In genomic region chr20:3222635-3223600, GRCh38 we compare ENCODE assay signal across 8 cellular contexts. TPM values are rescaled to one million over a fixed set of nuclear protein-coding genes. Genes with fewer than 3 reads are reported as not detected.
DNase-seq lines count a peak whose midpoint lies in the region; ATAC-seq and TF ChIP-seq lines count a peak whose summit lies in the region.

No MANE protein-coding gene starts in this region.

- DNase-seq in DMS153 treated with DMSO at 0.1 percent for 48 hours (lab: John Stamatoyannopoulos, UW; ENCODE audit: unreplicated experiment): peak; percentile 92
- peak; percentile 88 for DNase-seq in NCI-H82 (lab: John Stamatoyannopoulos, UW)
- peak; percentile 35 for DNase-seq in glutamatergic neuron
- no peak for DNase-seq in activated T-helper 2 cell treated with anti-CD3 and anti-CD28 coated beads, Interferon-gamma antibody, Interleukin-2, Interleukin-4, amounts not matched to agents 10 μg/mL and 5 μg/mL and 100 μg/mL, durations not matched to agents 14 hours and 24 hours and 36 hours (ENCODE audit: low spot score)
- DNase-seq in foreskin melanocyte: no peak
- no peak for DNase-seq in posterior vena cava (ENCODE audit: low spot score)

- intact Hi-C loops in activated T-helper 2 cell treated with anti-CD3 and anti-CD28 coated beads, Interferon-gamma antibody, Interleukin-2, Interleukin-4, amounts not matched to agents 10 μg/mL and 5 μg/mL and 100 μg/mL, durations not matched to agents 14 hours and 24 hours and 36 hours (cut with micrococcal nuclease): no loop called here
- intact Hi-C loops in posterior vena cava (cut with DNase I): no loop called here

- H3K4me1 ChIP-seq in HEK293 (ENCODE audit: control insufficient read depth, insufficient read depth, low read length): no peaks in the 10 kb centered on the region; the same call in 1 of the 2 replicates

- H3K9me3 ChIP-seq in HEK293 (ENCODE audit: control insufficient read depth, insufficient read depth, low read depth, low read length): no peaks in the 10 kb centered on the region

- no peak for ATAC-seq in GM18867 (IDR thresholded peaks at IDR 0.05; ENCODE audit: unreplicated experiment)

- POLR2A ChIA-PET in HEK293 (lab: Yijun Ruan, JAX): interaction anchor here (0.6 to 1.1 kb wide), 3 partner anchors 17 to 94 kb away, joined by 3 to 5 read pairs (median 4); no protein-coding TSS in a partner anchor

- H3K27me3 Mint-ChIP-seq in glutamatergic neuron (ENCODE audit: unreplicated experiment): peaks cover 2% of the 10 kb centered on the region
- H3K27me3 Mint-ChIP-seq in activated T-helper 2 cell treated with anti-CD3 and anti-CD28 coated beads, Interferon-gamma antibody, Interleukin-2, Interleukin-4, amounts not matched to agents 10 μg/mL and 5 μg/mL and 100 μg/mL, durations not matched to agents 14 hours and 24 hours and 36 hours (ENCODE audit: low read depth): no peaks in the 10 kb centered on the region

- peak overlapping the region; percentile 48 for H3K27ac Mint-ChIP-seq in glutamatergic neuron (ENCODE audit: unreplicated experiment)
- H3K27ac Mint-ChIP-seq in activated T-helper 2 cell treated with anti-CD3 and anti-CD28 coated beads, Interferon-gamma antibody, Interleukin-2, Interleukin-4, amounts not matched to agents 10 μg/mL and 5 μg/mL and 100 μg/mL, durations not matched to agents 14 hours and 24 hours and 36 hours: no peak overlapping the region

- CTCF ChIA-PET in HEK293 (lab: Yijun Ruan, JAX): interaction anchor here (0.8 to 3.9 kb wide), 4 partner anchors 9 to 55 kb away, joined by 3 to 20 read pairs (median 4); no protein-coding TSS in a partner anchor

- peaks cover 8% of the 10 kb centered on the region for H3K9me3 Mint-ChIP-seq in glutamatergic neuron (ENCODE audit: unreplicated experiment)
- no peaks in the 10 kb centered on the region for H3K9me3 Mint-ChIP-seq in activated T-helper 2 cell treated with anti-CD3 and anti-CD28 coated beads, Interferon-gamma antibody, Interleukin-2, Interleukin-4, amounts not matched to agents 10 μg/mL and 5 μg/mL and 100 μg/mL, durations not matched to agents 14 hours and 24 hours and 36 hours

- H3K36me3 ChIP-seq in HEK293 (ENCODE audit: control insufficient read depth in 2 of 2, insufficient read depth in 1 of 2, low read length in 2 of 2): peaks cover 26 to 55% of the 10 kb centered on the region in 2 experiments

- no peak overlapping the region for H3K4me3 Mint-ChIP-seq in glutamatergic neuron (ENCODE audit: unreplicated experiment)
- H3K4me3 Mint-ChIP-seq in activated T-helper 2 cell treated with anti-CD3 and anti-CD28 coated beads, Interferon-gamma antibody, Interleukin-2, Interleukin-4, amounts not matched to agents 10 μg/mL and 5 μg/mL and 100 μg/mL, durations not matched to agents 14 hours and 24 hours and 36 hours (ENCODE audit: low read depth): no peak overlapping the region

- no peaks in the 10 kb centered on the region for H3K36me3 Mint-ChIP-seq in glutamatergic neuron (ENCODE audit: unreplicated experiment)
- H3K36me3 Mint-ChIP-seq in activated T-helper 2 cell treated with anti-CD3 and anti-CD28 coated beads, Interferon-gamma antibody, Interleukin-2, Interleukin-4, amounts not matched to agents 10 μg/mL and 5 μg/mL and 100 μg/mL, durations not matched to agents 14 hours and 24 hours and 36 hours (ENCODE audit: low read depth): peaks cover 28% of the 10 kb centered on the region

- no peak overlapping the region for H3K4me3 ChIP-seq in HEK293 (ENCODE audit: low read depth, low read length)

- H3K27ac ChIP-seq in HEK293 (ENCODE audit: extremely low read depth, low read depth, low read length): no peak overlapping the region

- TF ChIP-seq CTCF in HEK293 (tag by site-specific recombination; IDR thresholded peaks at IDR 0.05) (no peak), glutamatergic neuron (IDR thresholded peaks at IDR 0.05; ENCODE audit: partially characterized antibody, unreplicated experiment) (no peak)

- H3K4me1 Mint-ChIP-seq in glutamatergic neuron (ENCODE audit: low read depth, unreplicated experiment): peaks cover 3% of the 10 kb centered on the region
- H3K4me1 Mint-ChIP-seq in activated T-helper 2 cell treated with anti-CD3 and anti-CD28 coated beads, Interferon-gamma antibody, Interleukin-2, Interleukin-4, amounts not matched to agents 10 μg/mL and 5 μg/mL and 100 μg/mL, durations not matched to agents 14 hours and 24 hours and 36 hours (ENCODE audit: low read depth): peaks cover 4% of the 10 kb centered on the region

TF ChIP-seq in HEK293, 187 proteins besides CTCF, POLR2A, EP300 and RAD21:
- TF ChIP-seq ZFP37 (tag by site-specific recombination; IDR thresholded peaks at IDR 0.05) (no peak), ZNF350 (tag by site-specific recombination; IDR thresholded peaks at IDR 0.05) (no peak), ZNF692 (tag by site-specific recombination; IDR thresholded peaks at IDR 0.05) (no peak), ZNF341 (tag by site-specific recombination; IDR thresholded peaks at IDR 0.05; ENCODE audit: low read depth) (0 out of 2 replicates have a peak, but pooled peaks have one; percentile 11)
TF ChIP-seq in HEK293: peak in this region for 1.

RNA-seq across cellular contexts. Expression of gene ITPA, which starts 13.6 kb away (rescaled TPM):
- 72.1 TPM for total RNA-seq in glutamatergic neuron (ENCODE audit: unreplicated experiment)
- 84.5 and 87.8 TPM in 2 replicates for total RNA-seq in activated T-helper 2 cell treated with anti-CD3 and anti-CD28 coated beads, Interferon-gamma antibody, Interleukin-2, Interleukin-4, amounts not matched to agents 10 μg/mL and 5 μg/mL and 100 μg/mL, durations not matched to agents 14 hours and 24 hours and 36 hours
- total RNA-seq in posterior vena cava: 10 to 100 TPM; 31.1 to 33.7 TPM

RNA-seq across cellular contexts. Expression of gene SLC4A11, which starts 16.1 kb away (rescaled TPM):
- total RNA-seq in glutamatergic neuron (ENCODE audit: unreplicated experiment): 27.2 TPM
- total RNA-seq in activated T-helper 2 cell treated with anti-CD3 and anti-CD28 coated beads, Interferon-gamma antibody, Interleukin-2, Interleukin-4, amounts not matched to agents 10 μg/mL and 5 μg/mL and 100 μg/mL, durations not matched to agents 14 hours and 24 hours and 36 hours: 1.6 and 2.5 TPM in 2 replicates
- 1 to 10 TPM in 1 of 2 donors, under 1 TPM in 1; 0.38 to 1.1 TPM for total RNA-seq in posterior vena cava

RNA-seq across cellular contexts. Expression of gene DDRGK1, which starts 18.4 kb away (rescaled TPM):
- total RNA-seq in glutamatergic neuron (ENCODE audit: unreplicated experiment): 59.3 TPM
- total RNA-seq in activated T-helper 2 cell treated with anti-CD3 and anti-CD28 coated beads, Interferon-gamma antibody, Interleukin-2, Interleukin-4, amounts not matched to agents 10 μg/mL and 5 μg/mL and 100 μg/mL, durations not matched to agents 14 hours and 24 hours and 36 hours: 61.8 and 69.2 TPM in 2 replicates
- total RNA-seq in posterior vena cava: 10 to 100 TPM; 38.3 to 38.6 TPM

RNA-seq across cellular contexts. Expression of gene LZTS3, which starts 49.6 kb away (rescaled TPM):
- 56.8 TPM for total RNA-seq in glutamatergic neuron (ENCODE audit: unreplicated experiment)
- 0.64 and 0.66 TPM in 2 replicates for total RNA-seq in activated T-helper 2 cell treated with anti-CD3 and anti-CD28 coated beads, Interferon-gamma antibody, Interleukin-2, Interleukin-4, amounts not matched to agents 10 μg/mL and 5 μg/mL and 100 μg/mL, durations not matched to agents 14 hours and 24 hours and 36 hours
- 1 to 10 TPM; 4.2 to 8.0 TPM for total RNA-seq in posterior vena cava

Comparison
In these comparisons a context has a peak if more than half of its experiments do, and no peak if none do; other contexts are left out.
1. DNase-seq: peak in DMS153 treated with DMSO at 0.1 percent for 48 hours (single experiment), NCI-H82 (single experiment) and glutamatergic neuron (single experiment); none in activated T-helper 2 cell treated with anti-CD3 and anti-CD28 coated beads, Interferon-gamma antibody, Interleukin-2, Interleukin-4, amounts not matched to agents 10 μg/mL and 5 μg/mL and 100 μg/mL, durations not matched to agents 14 hours and 24 hours and 36 hours (single experiment), foreskin melanocyte (single experiment) and posterior vena cava (single experiment).